In genomic region chr7:149986866-149987265, GRCh38 we compare ENCODE assay signal across 4 cellular contexts.
DNase-seq lines count a peak whose midpoint lies in the region; ATAC-seq, FAIRE-seq and TF ChIP-seq lines count a peak whose summit lies in the region.
"Not testable (repeated sequence)": the region's sequence is repeated elsewhere in the genome, so short reads cannot be mapped to it uniquely, and the experiment has no call there.

No MANE protein-coding gene starts in this region.

- intact Hi-C loops in K562 (cut with micrococcal nuclease): not testable (repeated sequence)

- no CpG with 5 or more reads among the region's 3 CpGs for WGBS in K562 (ENCODE audit: insufficient coverage, low coverage, missing lambda C conversion rate)

- H3K9me3 ChIP-seq in DND-41 (ENCODE audit: insufficient read depth, low read length, severe bottlenecking); K562 (replicated peaks; ENCODE audit: control insufficient read depth, insufficient read depth, low read depth, low read length): not testable (repeated sequence)

- POLR2A ChIA-PET in WTC11 (lab: Charles Lee); K562 (lab: Yijun Ruan, JAX): not testable (repeated sequence)

- H3K9me1 ChIP-seq in K562 (ENCODE audit: control insufficient read depth, insufficient read depth, low read length): not testable (repeated sequence)

- in situ Hi-C loops in K562 (cut with MboI): not testable (repeated sequence)

- not testable (repeated sequence) for H3K4me3 Mint-ChIP-seq in GM23338, WTC11

- H3K4me1 ChIP-seq in DND-41 (ENCODE audit: insufficient read depth, low read length); GM23338 (ENCODE audit: insufficient read depth); K562 (replicated peaks in 1 of 2; ENCODE audit: control insufficient read depth in 2 of 2, insufficient read depth in 2 of 2, low read length in 2 of 2): not testable (repeated sequence)

- H3K36me3 ChIP-seq in DND-41 (ENCODE audit: insufficient read depth, low read length); GM23338 (ENCODE audit: insufficient read depth); K562 (ENCODE audit: control insufficient read depth, insufficient read depth, low read length): not testable (repeated sequence)

- H3K27me3 Mint-ChIP-seq in GM23338 (ENCODE audit: insufficient read depth, low read depth, poor library complexity); WTC11 (ENCODE audit: low read depth): not testable (repeated sequence)

- CTCF ChIA-PET in WTC11 (lab: Charles Lee); K562 (lab: Yijun Ruan, JAX; ENCODE audit: low intra/inter-chr PET ratio): not testable (repeated sequence)

- TF ChIP-seq RAD21 in K562 (CRISPR knock-in tag; conservative IDR thresholded peaks at IDR 0.05 in 1 of 2, IDR thresholded peaks at IDR 0.05 in 1 of 2): not testable (repeated sequence)

- not testable (repeated sequence) for H3K9me2 ChIP-seq in GM23338 (ENCODE audit: insufficient read depth)

- not testable (repeated sequence) for H3K4me2 ChIP-seq in DND-41 (ENCODE audit: insufficient read depth, low read length); GM23338; K562 (ENCODE audit: insufficient read depth, low read length)

- H3K9ac ChIP-seq in DND-41 (ENCODE audit: low read depth, low read length); K562 (ENCODE audit: insufficient read depth in 1 of 2, low read depth in 2 of 2, low read length in 2 of 2): not testable (repeated sequence)

- not testable (repeated sequence) for H3K27ac Mint-ChIP-seq in GM23338, WTC11

- BruUV-seq in K562 (replicated peaks; lab: Mats Ljungman, UMichigan): not testable (repeated sequence)

- not testable (repeated sequence) for DNase-seq in DND-41; GM23338 (ENCODE audit: low spot score); WTC11 (ENCODE audit: low spot score); K562 (ENCODE audit: extremely low read depth in 1 of 4, low spot score in 3 of 4)

- H3K9me3 Mint-ChIP-seq in GM23338, WTC11: not testable (repeated sequence)

- not testable (repeated sequence) for H3K4me1 Mint-ChIP-seq in GM23338, WTC11

- not testable (repeated sequence) for TF ChIP-seq POLR2A in K562 (conservative IDR thresholded peaks at IDR 0.05)

- not testable (repeated sequence) for H4K20me1 ChIP-seq in DND-41 (ENCODE audit: insufficient read depth, low read length); GM23338 (replicated peaks; ENCODE audit: insufficient read depth); K562 (replicated peaks; ENCODE audit: control insufficient read depth, insufficient read depth, low read length)

- FAIRE-seq in K562 (lab: Jason Lieb, UNC): not testable (repeated sequence)

- not testable (repeated sequence) for H2AFZ ChIP-seq in DND-41 (ENCODE audit: low read depth, low read length); GM23338; K562 (ENCODE audit: low read depth, low read length)

- H3K27me3 ChIP-seq in DND-41 (ENCODE audit: insufficient read depth, low read length, poor library complexity); GM23338 (ENCODE audit: insufficient read depth); K562 (ENCODE audit: control insufficient read depth in 2 of 2, insufficient read depth in 2 of 2, low read length in 2 of 2): not testable (repeated sequence)

- not testable (repeated sequence) for H3K36me3 Mint-ChIP-seq in GM23338 (ENCODE audit: low read depth); WTC11

- not testable (repeated sequence) for TF ChIP-seq CTCF in DND-41 (IDR thresholded peaks at IDR 0.05; ENCODE audit: borderline replicate concordance, extremely low read depth, low read length, poor library complexity, severe bottlenecking); GM23338 (conservative IDR thresholded peaks at IDR 0.05; ENCODE audit: low read depth in 2 of 2); WTC11 (IDR thresholded peaks at IDR 0.05); K562 (IDR thresholded peaks at IDR 0.05 in 2 of 3, conservative IDR thresholded peaks at IDR 0.05 in 1 of 3; ENCODE audit: insufficient read depth in 2 of 3, low read depth in 1 of 3, low read length in 3 of 3)

- H3K79me2 ChIP-seq in DND-41 (ENCODE audit: insufficient read depth, low read length); GM23338 (replicated peaks; ENCODE audit: insufficient read depth); K562 (ENCODE audit: control insufficient read depth, insufficient read depth, low read length): not testable (repeated sequence)

- TF ChIP-seq EP300 in K562 (IDR thresholded peaks at IDR 0.05; ENCODE audit: low read length): not testable (repeated sequence)

- H3F3A ChIP-seq in GM23338 (replicated peaks; ENCODE audit: low read depth): not testable (repeated sequence)

- H3K27ac ChIP-seq in DND-41 (ENCODE audit: low read length); GM23338 (ENCODE audit: low read depth); K562 (ENCODE audit: extremely low read depth, low read depth, low read length): not testable (repeated sequence)

- H3K4me3 ChIP-seq in DND-41 (ENCODE audit: low read depth in 1 of 2, low read length in 2 of 2); GM23338; K562: not testable (repeated sequence)

- ATAC-seq in DND-41 (ENCODE audit: insufficient read depth, low read depth) (0 out of 3 replicates have a peak, but pooled peaks have one; percentile 50), GM23338 (peak; percentile 85), WTC11 (peak; percentile 43; the same call in 1 of the 2 replicates), K562 (peak; percentile 41; the same call in 1 of the 3 replicates)
